ENCODE assay signal across 8 cellular contexts in the genomic region with DNA sequence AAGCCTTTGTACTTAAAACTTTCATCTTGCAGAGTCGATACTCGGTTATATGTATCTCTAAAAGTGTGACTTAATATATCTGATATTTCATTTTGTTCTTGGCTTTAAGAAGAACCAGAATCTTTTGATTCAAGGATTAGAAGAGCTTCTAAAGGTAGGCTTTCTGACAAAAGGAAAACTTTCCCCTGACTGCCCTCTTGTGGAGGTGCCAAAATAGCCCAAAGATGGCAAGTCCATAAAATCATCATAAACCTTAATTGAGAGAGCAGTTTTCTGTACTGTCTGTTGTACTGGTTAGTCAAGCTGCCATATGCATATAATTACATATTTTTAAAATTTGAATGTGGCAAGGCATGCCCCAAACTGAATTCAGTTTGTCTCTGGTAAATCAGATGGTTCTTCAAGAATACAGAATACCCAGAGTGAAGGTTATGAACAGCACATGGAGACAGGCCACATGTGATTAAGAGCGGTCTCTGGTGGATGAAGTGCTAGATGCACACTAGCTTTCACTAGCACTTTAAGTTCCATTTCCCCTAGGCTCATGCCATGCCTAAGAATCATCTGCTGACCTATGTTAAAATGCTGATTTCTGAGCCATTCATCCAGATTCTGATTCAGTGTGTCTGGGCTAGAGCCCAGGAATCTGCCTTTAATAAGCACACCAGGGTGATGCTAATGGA. TPM values are rescaled to one million over a fixed set of nuclear protein-coding genes. Genes with fewer than 3 reads are reported as not detected.
A peak's percentile ranks its signal among the peaks of the same experiment; 100 is the strongest.
DNase-seq lines count a peak whose midpoint lies in the region; TF ChIP-seq lines count a peak whose summit lies in the region.

No MANE protein-coding gene starts in this region.

- peak; percentile 22 for TF ChIP-seq CTCF in SU-DHL-6 (IDR thresholded peaks at IDR 0.05; ENCODE audit: insufficient read depth, low read length, poor library complexity, severe bottlenecking)

- H3K56ac ChIP-seq in mesendoderm (ENCODE audit: low read length) = no peak overlapping the region

- no peaks in the 10 kb centered on the region for H3K79me1 ChIP-seq in mesendoderm (ENCODE audit: low read length)

- no peak overlapping the region for H3K4me3 ChIP-seq in SU-DHL-6 (ENCODE audit: insufficient read depth, low read length, poor library complexity, severe bottlenecking)
- no peak overlapping the region for H3K4me3 ChIP-seq in mesendoderm (ENCODE audit: low read length)

- H3K79me2 ChIP-seq in SU-DHL-6 (ENCODE audit: insufficient read depth, low read length) = no peaks in the 10 kb centered on the region
- H3K79me2 ChIP-seq in mesendoderm (ENCODE audit: control insufficient read depth, insufficient read depth, low read length) = no peaks in the 10 kb centered on the region

- H3K36me3 ChIP-seq in SU-DHL-6 (ENCODE audit: low read length) (no peaks in the 10 kb centered on the region), mesendoderm (ENCODE audit: control insufficient read depth, insufficient read depth, low read length) (no peaks in the 10 kb centered on the region)

- H3K9me2 ChIP-seq in SU-DHL-6 (replicated peaks; ENCODE audit: insufficient read depth, low read length) = no peaks in the 10 kb centered on the region

- WGBS in mesendoderm (ENCODE audit: extremely low coverage, insufficient coverage, low lambda C conversion rate) = no CpG with 5 or more reads among the region's 3 CpGs

- H3F3A ChIP-seq in SU-DHL-6 (ENCODE audit: insufficient read depth) = no peaks in the 10 kb centered on the region

- DNase-seq in NCI-H1436 (lab: John Stamatoyannopoulos, UW) = peak; percentile 53
- no peak for DNase-seq in NCI-H1436 treated with DMSO at 0.1 percent for 48 hours (lab: John Stamatoyannopoulos, UW)
- peak; percentile 14 to 30 for DNase-seq in NCI-H1930 (lab: John Stamatoyannopoulos, UW)
- DNase-seq in mesendoderm = peak; percentile 70
- DNase-seq in stimulated activated CD4-positive, alpha-beta T cell treated with anti-CD3 and anti-CD28 coated beads, Interleukin-12 subunit alpha, Interleukin-12 subunit beta, amount 100 ng/mL, for 4 hours = no peak
- DNase-seq in midbrain (lab: John Stamatoyannopoulos, UW) = no peak
- no peak for DNase-seq in NCI-H1048 (lab: John Stamatoyannopoulos, UW)

- no peak overlapping the region for H3K27ac ChIP-seq in SU-DHL-6 (ENCODE audit: low read depth, low read length)
- no peak overlapping the region for H3K27ac ChIP-seq in mesendoderm (ENCODE audit: low read depth, low read length)

- no peak overlapping the region for H3K4ac ChIP-seq in mesendoderm (ENCODE audit: low read depth, low read length)

- H3K4me1 ChIP-seq in mesendoderm (ENCODE audit: control insufficient read depth, low read depth, low read length) = no peaks in the 10 kb centered on the region

- H3K18ac ChIP-seq in mesendoderm (ENCODE audit: low read length) = no peak overlapping the region

- no peak overlapping the region for H4K5ac ChIP-seq in mesendoderm (ENCODE audit: low read length)

- no peak overlapping the region for H2AFZ ChIP-seq in SU-DHL-6 (ENCODE audit: low read depth, low read length, severe bottlenecking)

- no peaks in the 10 kb centered on the region for H3K9me3 ChIP-seq in SU-DHL-6 (ENCODE audit: insufficient read depth, low read length)

- no peak overlapping the region for H2BK120ac ChIP-seq in mesendoderm (ENCODE audit: low read depth, low read length)

- no peaks in the 10 kb centered on the region for H3K27me3 ChIP-seq in SU-DHL-6 (ENCODE audit: low read length)
- H3K27me3 ChIP-seq in mesendoderm (ENCODE audit: insufficient read depth, low read length, poor library complexity) = no peaks in the 10 kb centered on the region

- no peak overlapping the region for H3K9ac ChIP-seq in SU-DHL-6 (ENCODE audit: low read length)
- no peak overlapping the region for H3K9ac ChIP-seq in mesendoderm (ENCODE audit: low read length)

- H3K4me2 ChIP-seq in SU-DHL-6 (ENCODE audit: low read depth, low read length, poor library complexity, severe bottlenecking) (no peak overlapping the region), mesendoderm (ENCODE audit: low read length) (no peak overlapping the region)

- no peak overlapping the region for H2AK5ac ChIP-seq in mesendoderm (ENCODE audit: low read length)

- no peaks in the 10 kb centered on the region for H4K20me1 ChIP-seq in SU-DHL-6 (ENCODE audit: low read depth, low read length)

- no peak overlapping the region for H2BK15ac ChIP-seq in mesendoderm (replicated peaks; ENCODE audit: low read depth)

- no peak overlapping the region for H3K23ac ChIP-seq in mesendoderm (ENCODE audit: low read length)

- H2BK5ac ChIP-seq in mesendoderm (ENCODE audit: low read length) = no peak overlapping the region

- no peak overlapping the region for H4K8ac ChIP-seq in mesendoderm (ENCODE audit: low read depth, low read length)

RNA-seq across cellular contexts. Expression of a gene that starts 27.7 kb away (rescaled TPM):
- polyA plus RNA-seq in mesendoderm (2013, experiment 1 of 2) = 1.8 TPM
- polyA plus RNA-seq in mesendoderm (2013, experiment 2 of 2) = 2.0 TPM

RNA-seq across cellular contexts. Expression of a gene that starts 57.3 kb away (rescaled TPM):
- 0.10 TPM for polyA plus RNA-seq in mesendoderm (2013, experiment 1 of 2)
- polyA plus RNA-seq in mesendoderm (2013, experiment 2 of 2) = 0.14 TPM

Comparison
In these comparisons a context has a peak if more than half of its experiments do, and no peak if none do; other contexts are left out.
1. DNase-seq: peak in NCI-H1436 (single experiment), NCI-H1930 (2 of 2) and mesendoderm (single experiment); none in NCI-H1436 treated with DMSO at 0.1 percent for 48 hours (single experiment), stimulated activated CD4-positive, alpha-beta T cell treated with anti-CD3 and anti-CD28 coated beads, Interleukin-12 subunit alpha, Interleukin-12 subunit beta, amount 100 ng/mL, for 4 hours (single experiment), midbrain (single experiment) and NCI-H1048 (single experiment).